ENCODE assay signal across 8 cellular contexts in the genomic region with DNA sequence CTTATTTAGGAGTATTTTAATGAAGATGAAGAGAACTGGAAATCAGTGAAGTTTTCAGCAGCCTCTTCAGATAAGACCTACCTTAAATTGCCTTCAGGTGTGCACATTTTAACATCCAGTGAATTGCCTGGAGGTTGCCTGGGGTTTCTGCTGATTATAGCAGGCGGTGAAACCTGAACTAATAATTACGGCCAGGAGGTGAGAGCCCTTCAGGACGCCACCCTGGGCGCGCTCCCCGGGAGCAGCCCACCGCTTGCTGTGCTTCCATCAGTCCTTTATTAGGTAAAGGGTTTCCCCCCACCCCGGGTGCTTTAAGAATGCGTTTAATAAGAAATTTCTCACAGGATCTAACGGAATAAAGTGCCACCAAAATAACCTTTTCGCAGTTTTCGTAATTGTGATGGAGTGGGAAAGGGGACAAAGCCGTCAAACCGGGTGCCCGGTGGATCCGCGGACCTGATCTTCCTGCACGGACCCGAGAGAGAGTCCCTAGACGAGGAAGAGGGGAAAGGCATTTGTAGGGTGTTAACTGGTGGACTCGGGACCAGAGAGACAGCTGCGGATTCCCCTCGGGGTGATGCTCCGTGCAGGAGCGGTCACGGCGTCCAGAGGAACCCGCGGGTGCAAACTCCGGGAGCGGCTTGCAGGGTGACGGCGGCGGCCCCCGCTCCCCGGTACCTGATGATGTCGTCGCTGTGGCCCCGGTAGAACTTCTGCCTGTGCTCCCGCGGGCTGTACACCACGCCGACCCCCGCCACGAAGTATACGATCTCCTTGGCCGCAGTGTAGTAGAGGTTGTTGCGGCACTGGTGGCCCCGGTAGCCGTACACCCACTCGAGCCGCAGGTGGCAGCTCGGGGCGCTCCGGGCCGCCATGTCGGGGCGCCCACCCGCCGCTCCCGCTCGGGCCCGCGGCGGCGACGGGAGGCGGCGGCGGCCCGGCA. TPM values are rescaled to one million over a fixed set of nuclear protein-coding genes. Genes with fewer than 3 reads are reported as not detected.
A peak's percentile ranks its signal among the peaks of the same experiment; 100 is the strongest.
DNase-seq lines count a peak whose midpoint lies in the region; ATAC-seq lines count a peak whose summit lies in the region.

No MANE protein-coding gene starts in this region.

- no peaks in the 10 kb centered on the region for H3K9me3 Mint-ChIP-seq in activated T-helper 17 cell treated with anti-CD3 and anti-CD28 coated beads, Interleukin-2, amount 50 U/mL, for 72 hours

- H3K23ac ChIP-seq in trophoblast cell (ENCODE audit: low read length), result no peak overlapping the region

- H3K4me1 ChIP-seq in trophoblast cell (ENCODE audit: control insufficient read depth in 1 of 2, insufficient read depth in 2 of 2, low read length in 2 of 2), result peaks cover 5 to 6% of the 10 kb centered on the region in 2 experiments

- peaks cover 4% of the 10 kb centered on the region for H3K4me1 Mint-ChIP-seq in activated T-helper 17 cell treated with anti-CD3 and anti-CD28 coated beads, Interleukin-2, amount 50 U/mL, for 72 hours

- H2AK5ac ChIP-seq in trophoblast cell (ENCODE audit: low read length), result no peak overlapping the region

- H2BK5ac ChIP-seq in trophoblast cell (ENCODE audit: low read depth, low read length, poor library complexity), result no peak overlapping the region

- no peak overlapping the region for H2BK120ac ChIP-seq in trophoblast cell (ENCODE audit: insufficient read depth, low read length, poor library complexity)

- no peak overlapping the region for H2BK12ac ChIP-seq in trophoblast cell (ENCODE audit: low read length)

- no peaks in the 10 kb centered on the region for H3K27me3 Mint-ChIP-seq in activated T-helper 17 cell treated with anti-CD3 and anti-CD28 coated beads, Interleukin-2, amount 50 U/mL, for 72 hours

- H2AFZ ChIP-seq in trophoblast cell (ENCODE audit: insufficient read depth, low read length, poor library complexity), result peak overlapping the region; percentile 95

- no peak overlapping the region for H3K18ac ChIP-seq in trophoblast cell (ENCODE audit: low read length)

- WGBS in trophoblast cell (ENCODE audit: extremely low coverage, insufficient coverage, insufficient read length), result no CpG with 5 or more reads among the region's 71 CpGs

- H3K4me3 ChIP-seq in trophoblast cell (ENCODE audit: low read depth, low read length), result peak overlapping the region; percentile 71

- H3K36me3 ChIP-seq in trophoblast cell (ENCODE audit: control insufficient read depth in 1 of 2, insufficient read depth in 2 of 2, low read length in 2 of 2), result no peaks in the 10 kb centered on the region

- H3K27me3 ChIP-seq in trophoblast cell (ENCODE audit: insufficient read depth, low read length), result peaks cover 10% of the 10 kb centered on the region

- peak; percentile 12 for ATAC-seq in activated T-helper 17 cell treated with anti-CD3 and anti-CD28 coated beads, Interleukin-2, amount 50 U/mL, for 72 hours (replicated peaks)
- no peak for ATAC-seq in Right ventricle myocardium superior (ENCODE audit: poor library complexity)
- ATAC-seq in HG03432 (IDR thresholded peaks at IDR 0.05; ENCODE audit: unreplicated experiment), result no peak
- ATAC-seq in HG03159 (IDR thresholded peaks at IDR 0.05; ENCODE audit: unreplicated experiment), result no peak

- peak overlapping the region; percentile 47 for H4K8ac ChIP-seq in trophoblast cell (ENCODE audit: low read depth, low read length)

- H3K9ac ChIP-seq in trophoblast cell (ENCODE audit: low read length), result no peak overlapping the region

- H4K12ac ChIP-seq in trophoblast cell (ENCODE audit: low read depth, low read length), result peak overlapping the region; percentile 43

- no peak overlapping the region for H3K27ac ChIP-seq in trophoblast cell (ENCODE audit: low read depth, low read length)

- peak overlapping the region; percentile 30 for H3K27ac Mint-ChIP-seq in activated T-helper 17 cell treated with anti-CD3 and anti-CD28 coated beads, Interleukin-2, amount 50 U/mL, for 72 hours

- no peak overlapping the region for H3K4ac ChIP-seq in trophoblast cell (ENCODE audit: low read depth, low read length)

- H3K9me3 ChIP-seq in trophoblast cell (ENCODE audit: insufficient read depth, low read depth, low read length), result no peaks in the 10 kb centered on the region

- intact Hi-C loops in Right ventricle myocardium superior (cut with DNase I), result no loop called here

- no peaks in the 10 kb centered on the region for H3K79me2 ChIP-seq in trophoblast cell (ENCODE audit: control insufficient read depth, insufficient read depth, low read length, poor library complexity)

- peak; percentile 30 for DNase-seq in stimulated activated CD4-positive, alpha-beta T cell treated with anti-CD3 and anti-CD28 coated beads, Interleukin-12 subunit alpha, Interleukin-12 subunit beta, amount 100 ng/mL, for 4 hours
- DNase-seq in stimulated activated CD4-positive, alpha-beta T cell treated with anti-CD3 and anti-CD28 coated beads, Interleukin-4, amount 100 ng/mL, for 4 hours, result no peak
- DNase-seq in NCI-H1417 (lab: John Stamatoyannopoulos, UW) (peak; percentile 66 to 95 (median 91)), Right ventricle myocardium superior (peak; percentile 44), trophoblast cell (no peak)

- no peaks in the 10 kb centered on the region for H3K36me3 Mint-ChIP-seq in activated T-helper 17 cell treated with anti-CD3 and anti-CD28 coated beads, Interleukin-2, amount 50 U/mL, for 72 hours (ENCODE audit: low read depth)

- H3K4me3 Mint-ChIP-seq in activated T-helper 17 cell treated with anti-CD3 and anti-CD28 coated beads, Interleukin-2, amount 50 U/mL, for 72 hours, result peak overlapping the region; percentile 80

- peak overlapping the region; percentile 30 for H3K14ac ChIP-seq in trophoblast cell (ENCODE audit: low read length)

- H3K79me1 ChIP-seq in trophoblast cell (ENCODE audit: low read length), result no peaks in the 10 kb centered on the region

- H4K91ac ChIP-seq in trophoblast cell (ENCODE audit: low read depth, low read length), result no peak overlapping the region

- H3K4me2 ChIP-seq in trophoblast cell (ENCODE audit: low read length), result peak overlapping the region; percentile 75

RNA-seq across cellular contexts. Expression of gene EML5, which starts 0.9 kb away (rescaled TPM):
- 1 to 10 TPM; 1.6 to 2.6 TPM for total RNA-seq in activated T-helper 17 cell treated with anti-CD3 and anti-CD28 coated beads, Interleukin-2, amount 50 U/mL, for 72 hours
- 0.16 TPM for total RNA-seq in Right ventricle myocardium superior
- polyA plus RNA-seq in trophoblast cell (2013), result 0.03 and 0.04 TPM in 2 replicates

RNA-seq across cellular contexts. Expression of gene TTC8, which starts 32.6 kb away (rescaled TPM):
- 1 to 10 TPM; 1.2 to 2.9 TPM for total RNA-seq in activated T-helper 17 cell treated with anti-CD3 and anti-CD28 coated beads, Interleukin-2, amount 50 U/mL, for 72 hours
- 5.2 TPM for total RNA-seq in Right ventricle myocardium superior
- 6.5 and 8.3 TPM in 2 replicates for polyA plus RNA-seq in trophoblast cell (2013)

Comparison
In these comparisons a context has a peak if more than half of its experiments do, and no peak if none do; other contexts are left out.
1. DNase-seq: peak in stimulated activated CD4-positive, alpha-beta T cell treated with anti-CD3 and anti-CD28 coated beads, Interleukin-12 subunit alpha, Interleukin-12 subunit beta, amount 100 ng/mL, for 4 hours (single experiment), NCI-H1417 (3 of 3) and Right ventricle myocardium superior (single experiment); none in stimulated activated CD4-positive, alpha-beta T cell treated with anti-CD3 and anti-CD28 coated beads, Interleukin-4, amount 100 ng/mL, for 4 hours (0 of 2) and trophoblast cell (0 of 2).